Comparison of ENCODE assay signal across 2 cellular contexts in the genomic region with DNA sequence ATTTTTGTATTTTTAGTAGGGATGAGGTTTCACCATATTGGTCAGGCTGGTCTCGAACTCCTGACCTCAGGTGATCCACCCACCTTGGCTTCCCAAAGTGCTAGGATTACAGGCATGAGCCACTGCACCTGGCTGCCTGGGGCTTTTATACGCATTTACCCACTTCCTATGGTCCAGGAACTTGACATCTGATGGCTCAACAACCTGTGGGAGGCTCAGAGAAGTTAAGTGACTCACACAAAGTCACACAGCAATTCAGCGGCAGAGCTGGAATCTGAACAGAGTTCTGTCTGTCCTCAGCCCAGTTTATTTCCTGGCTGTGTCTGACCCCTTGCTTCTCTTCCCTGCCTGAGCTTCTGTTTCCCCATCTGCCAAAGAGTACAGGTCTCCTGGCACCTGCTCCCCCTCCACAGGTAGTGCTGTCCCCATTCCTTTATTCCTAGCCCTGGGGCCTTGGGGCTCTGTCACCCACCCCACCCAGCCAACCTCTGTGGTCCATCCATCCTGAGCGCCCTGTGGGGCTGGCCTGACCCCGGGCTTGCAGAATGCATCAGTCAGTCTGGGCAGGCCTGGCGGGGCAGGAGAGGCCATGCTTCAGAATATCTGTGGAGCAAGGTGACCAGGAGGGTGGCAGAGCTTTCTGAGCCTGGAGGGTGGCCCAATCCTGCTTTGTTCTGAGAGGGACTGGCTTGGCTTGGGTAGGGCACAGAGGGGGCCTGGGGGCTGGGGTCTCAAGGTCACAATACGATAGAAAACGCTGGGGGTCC.
TF ChIP-seq lines count a peak whose summit lies in the region.

No MANE protein-coding gene starts in this region.

TF ChIP-seq in A549, 52 proteins besides CTCF, POLR2A, EP300 and RAD21:
- TF ChIP-seq ZFP36 (IDR thresholded peaks at IDR 0.05; ENCODE audit: borderline replicate concordance, partially characterized antibody) (peak; percentile 62), RARB (CRISPR knock-in tag; IDR thresholded peaks at IDR 0.05) (no peak), HOXA7 (CRISPR knock-in tag; IDR thresholded peaks at IDR 0.05) (no peak)
- TF ChIP-seq, protein P1, sequence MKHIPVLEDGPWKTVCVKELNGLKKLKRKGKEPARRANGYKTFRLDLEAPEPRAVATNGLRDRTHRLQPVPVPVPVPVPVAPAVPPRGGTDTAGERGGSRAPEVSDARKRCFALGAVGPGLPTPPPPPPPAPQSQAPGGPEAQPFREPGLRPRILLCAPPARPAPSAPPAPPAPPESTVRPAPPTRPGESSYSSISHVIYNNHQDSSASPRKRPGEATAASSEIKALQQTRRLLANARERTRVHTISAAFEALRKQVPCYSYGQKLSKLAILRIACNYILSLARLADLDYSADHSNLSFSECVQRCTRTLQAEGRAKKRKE (CRISPR knock-in tag; IDR thresholded peaks at IDR 0.05; ENCODE audit: low read depth): no peak

TF ChIP-seq in K562, 482 proteins besides CTCF, POLR2A, EP300 and RAD21:
- no peak for TF ChIP-seq ERF (CRISPR knock-in tag; IDR thresholded peaks at IDR 0.05)
- peak; percentile 96 for TF ChIP-seq BCOR (IDR thresholded peaks at IDR 0.05)
- peak; percentile 88 for TF ChIP-seq RBM25 (IDR thresholded peaks at IDR 0.05; ENCODE audit: low read depth, low read length, severe bottlenecking)
- TF ChIP-seq HDAC2 (IDR thresholded peaks at IDR 0.05): peak; percentile 65; the same call in 1 of the 2 replicates
- no peak for TF ChIP-seq PCBP2 (IDR thresholded peaks at IDR 0.05; ENCODE audit: low read depth, low read length, poor library complexity, severe bottlenecking)
- peak; percentile 62 for TF ChIP-seq ZFP36 (IDR thresholded peaks at IDR 0.05; ENCODE audit: low read depth, low read length, partially characterized antibody)
- TF ChIP-seq KDM1A (IDR thresholded peaks at IDR 0.05): peak; percentile 71 to 82
- TF ChIP-seq ZNF143 (CRISPR knock-in tag; IDR thresholded peaks at IDR 0.05): no peak
- 0 out of 4 replicates have a peak, but pooled peaks of 1 of the 2 experiments have one; percentile 23 for TF ChIP-seq RCOR1 (IDR thresholded peaks at IDR 0.05; ENCODE audit: borderline replicate concordance in 1 of 2, low read depth in 2 of 2, low read length in 2 of 2)
- peak; percentile 64; the same call in 1 of the 2 replicates for TF ChIP-seq SMARCA5 (IDR thresholded peaks at IDR 0.05)
- TF ChIP-seq BRD9 (IDR thresholded peaks at IDR 0.05; ENCODE audit: low read depth, partially characterized antibody): peak; percentile 81
- TF ChIP-seq RBM14 (IDR thresholded peaks at IDR 0.05; ENCODE audit: borderline replicate concordance, insufficient read depth, low read depth, low read length): no peak
- TF ChIP-seq ADNP (tag; IDR thresholded peaks at IDR 0.05): peak; percentile 63; the same call in 1 of the 2 replicates
